29 cellular contexts compared by ENCODE assay signal in genomic region chr6:162153991-162154390, GRCh38.
"Had no signal": no experiment of that assay in that cellular context is flagged by ENCODE, and none has a peak within 500 bp of the region (broad histone marks: within the 10 kb centered on the region; RNA-seq: fewer than 3 reads in every experiment).

No MANE protein-coding gene starts in this region.

- ATAC-seq: K562 had no signal

- DNase-seq: activated CD4-positive, alpha-beta memory T cell treated with anti-CD3 and anti-CD28 coated beads for 36 hours; activated CD4-positive, alpha-beta T cell treated with anti-CD3 and anti-CD28 coated beads, Interleukin-2, amount 50 U/mL, for 1 hour; activated CD8-positive, alpha-beta memory T cell treated with anti-CD3 and anti-CD28 coated beads, Interleukin-2, amount 50 U/mL, for 4 hours; activated effector memory CD4-positive, alpha-beta T cell treated with anti-CD3 and anti-CD28 coated beads, Interleukin-2, amount 50 U/mL, for 16 hours; activated naive CD4-positive, alpha-beta T cell; activated naive CD8-positive, alpha-beta T cell treated with anti-CD3 and anti-CD28 coated beads, Interleukin-2, amount 10 ng/mL, durations not matched to agents 7 days and 5 days; activated T-cell treated with anti-CD3 and anti-CD28 coated beads for 4 hours; activated T-cell treated with anti-CD3 and anti-CD28 coated beads, Interleukin-2, amount 50 U/mL, for 48 hours; amygdala; NCI-H1105; NCI-H1436; NCI-H1694; NCI-H1930; NCI-H2081 treated with DMSO at 0.1 percent for 48 hours; NCI-H226; NCI-H446 treated with DMSO at 0.1 percent for 48 hours; NCI-H524; NCI-H69; NCI-H82; SHP77; SK-N-SH had no signal

- H3K27ac Mint-ChIP-seq: activated CD4-positive, alpha-beta memory T cell treated with anti-CD3 and anti-CD28 coated beads for 36 hours; activated naive CD4-positive, alpha-beta T cell treated with anti-CD3 and anti-CD28 coated beads, Interleukin-2, amount 50 U/mL, for 24 hours; activated naive CD8-positive, alpha-beta T cell treated with anti-CD3 and anti-CD28 coated beads, Interleukin-2, amount 10 ng/mL, durations not matched to agents 7 days and 5 days; T-helper 1 cell treated with Interleukin-12 subunit alpha and Interleukin-12 subunit beta and Interleukin-4 antibody, amounts not matched to agents 30 μg/mL and 1 μg/mL, for 36 hours; T-helper 2 cell treated with Interferon-gamma antibody and Interleukin-4, amounts not matched to agents 5 μg/mL and 100 μg/mL, for 36 hours had no signal

- H3K4me1 ChIP-seq: ascending aorta, SJSA1 had no signal

- H3K27me3 Mint-ChIP-seq: activated CD4-positive, alpha-beta memory T cell treated with anti-CD3 and anti-CD28 coated beads for 36 hours; activated naive CD4-positive, alpha-beta T cell treated with anti-CD3 and anti-CD28 coated beads, Interleukin-2, amount 50 U/mL, for 24 hours; activated naive CD8-positive, alpha-beta T cell treated with anti-CD3 and anti-CD28 coated beads, Interleukin-2, amount 10 ng/mL, durations not matched to agents 7 days and 5 days; central memory CD8-positive, alpha-beta T cell had no signal

- H3K27ac ChIP-seq: ascending aorta, cardiac muscle cell, SJSA1 had no signal

- H3K4me3 ChIP-seq: ascending aorta, cardiac muscle cell, K562, SJSA1 had no signal

- H3K36me3 ChIP-seq: ascending aorta, cardiac muscle cell, SJSA1 had no signal

- H3K9me3 ChIP-seq: ascending aorta, SJSA1, SK-N-SH had no signal

- H3K4me3 Mint-ChIP-seq: activated CD4-positive, alpha-beta memory T cell treated with anti-CD3 and anti-CD28 coated beads for 36 hours; activated naive CD4-positive, alpha-beta T cell treated with anti-CD3 and anti-CD28 coated beads, Interleukin-2, amount 50 U/mL, for 24 hours; activated naive CD8-positive, alpha-beta T cell treated with anti-CD3 and anti-CD28 coated beads, Interleukin-2, amount 10 ng/mL, durations not matched to agents 7 days and 5 days; central memory CD8-positive, alpha-beta T cell; T-helper 1 cell treated with Interleukin-12 subunit alpha and Interleukin-12 subunit beta and Interleukin-4 antibody, amounts not matched to agents 30 μg/mL and 1 μg/mL, for 36 hours; T-helper 2 cell treated with Interferon-gamma antibody and Interleukin-4, amounts not matched to agents 5 μg/mL and 100 μg/mL, for 36 hours had no signal

- H3K4me1 Mint-ChIP-seq: activated naive CD4-positive, alpha-beta T cell treated with anti-CD3 and anti-CD28 coated beads, Interleukin-2, amount 50 U/mL, for 24 hours; activated naive CD8-positive, alpha-beta T cell treated with anti-CD3 and anti-CD28 coated beads, Interleukin-2, amount 10 ng/mL, durations not matched to agents 7 days and 5 days; central memory CD8-positive, alpha-beta T cell had no signal

- H3K27me3 ChIP-seq: ascending aorta, cardiac muscle cell, SJSA1 had no signal

- H3K36me3 Mint-ChIP-seq: activated CD4-positive, alpha-beta memory T cell treated with anti-CD3 and anti-CD28 coated beads for 36 hours; activated naive CD8-positive, alpha-beta T cell treated with anti-CD3 and anti-CD28 coated beads, Interleukin-2, amount 10 ng/mL, durations not matched to agents 7 days and 5 days had no signal

- H3K9me3 Mint-ChIP-seq: activated naive CD4-positive, alpha-beta T cell treated with anti-CD3 and anti-CD28 coated beads, Interleukin-2, amount 50 U/mL, for 24 hours; T-helper 1 cell treated with Interleukin-12 subunit alpha and Interleukin-12 subunit beta and Interleukin-4 antibody, amounts not matched to agents 30 μg/mL and 1 μg/mL, for 36 hours; T-helper 2 cell treated with Interferon-gamma antibody and Interleukin-4, amounts not matched to agents 5 μg/mL and 100 μg/mL, for 36 hours had no signal
